26 cellular contexts compared by ENCODE assay signal in the genomic region with DNA sequence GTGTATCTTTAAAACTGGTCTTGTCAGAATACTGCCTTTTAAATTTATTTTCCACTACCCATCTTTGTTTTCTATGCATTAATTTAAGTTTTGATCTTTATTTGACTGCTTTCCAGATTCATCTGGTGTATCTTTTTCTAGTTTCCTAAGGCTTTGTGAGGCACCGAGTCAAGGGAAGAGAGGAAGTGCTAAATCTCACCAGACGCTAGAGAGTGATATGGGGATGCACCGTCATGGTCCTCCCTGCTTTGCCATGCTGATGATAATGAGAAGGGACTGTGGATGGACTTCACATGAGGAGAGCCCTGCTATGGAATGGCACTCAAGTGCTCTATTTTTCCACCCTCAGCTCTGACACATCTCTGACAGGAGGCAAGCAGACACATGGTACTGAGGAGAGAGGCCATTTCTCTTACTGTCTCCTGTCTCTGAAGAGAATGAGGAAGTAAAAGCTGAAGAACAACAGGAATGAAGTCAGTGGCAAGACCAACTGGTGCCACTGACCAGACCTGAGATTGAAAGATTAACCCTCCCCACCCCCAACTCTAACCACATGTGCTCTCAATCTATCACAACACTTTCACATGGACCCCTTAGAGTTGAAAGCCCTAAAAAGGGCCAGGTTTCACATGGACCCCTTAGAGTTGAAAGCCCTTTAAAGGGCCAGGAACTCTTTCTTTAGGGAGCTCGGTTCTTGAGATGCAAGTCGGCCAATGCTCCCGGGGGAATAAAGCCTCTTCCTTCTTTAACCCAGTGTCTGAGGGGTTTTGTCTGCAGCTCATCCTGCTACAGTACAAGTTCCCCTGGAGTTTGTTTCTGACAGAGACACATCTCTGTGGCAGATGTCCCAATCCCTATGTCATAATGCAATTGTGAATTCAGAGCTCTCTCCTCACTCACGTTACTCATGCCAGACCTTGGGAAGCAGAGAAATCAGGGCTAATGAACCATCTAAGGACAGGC. TPM values are rescaled to one million over a fixed set of nuclear protein-coding genes. Genes with fewer than 3 reads are reported as not detected.
DNase-seq lines count a peak whose midpoint lies in the region; ATAC-seq and TF ChIP-seq lines count a peak whose summit lies in the region.
"Had no signal": no experiment of that assay in that cellular context is flagged by ENCODE, and none has a peak within 500 bp of the region (broad histone marks: within the 10 kb centered on the region; RNA-seq: fewer than 3 reads in every experiment).

A gene (plus strand): TSS at position 913 of the 963 bp plus-strand sequence. CDS start 52 bp downstream, outside the sequence.

- H3K4me1 Mint-ChIP-seq in memory B cell = peaks cover 14% of the 10 kb centered on the region
- H3K4me1 Mint-ChIP-seq: activated CD4-positive, alpha-beta T cell treated with anti-CD3 and anti-CD28 coated beads, Interleukin-2, amount 10 ng/mL, durations not matched to agents 24 days and 14 days; activated T-helper 17 cell treated with anti-CD3 and anti-CD28 coated beads, Interleukin-2, amount 50 U/mL, for 72 hours had no signal

- no peaks in the 10 kb centered on the region for H3K27me3 Mint-ChIP-seq in memory B cell

- no peaks in the 10 kb centered on the region for H4K20me1 ChIP-seq in OCI-LY3 (ENCODE audit: insufficient read depth, low read length)

- H3K4me1 ChIP-seq in OCI-LY3 (ENCODE audit: low read length) (peaks cover 12% of the 10 kb centered on the region), esophagus squamous epithelium (no peaks in the 10 kb centered on the region), right lobe of liver (no peaks in the 10 kb centered on the region)
- H3K4me1 ChIP-seq: Peyer's patch, tibial artery had no signal

- peak within 1 kb of the TSS; percentile 59 for H3K4me2 ChIP-seq in OCI-LY3 (ENCODE audit: low read length)

- no peak within 1 kb of the TSS for H3K9ac ChIP-seq in OCI-LY3 (ENCODE audit: low read length)

- WGBS in esophagus squamous epithelium, 2 donors = 70 to 77% methylated on average over 6 of the region's 7 CpGs
- WGBS in right lobe of liver (ENCODE audit: insufficient coverage, low coverage, low lambda C conversion rate, missing lambda C conversion rate) = 31% methylated on average over 4 of the region's 7 CpGs

- DNase-seq in GM10266 (ENCODE audit: extremely low spot score) (peak; percentile 23), GM20000 (ENCODE audit: low spot score) (peak; percentile 41), memory B cell (ENCODE audit: low spot score in 2 of 2) (no peak), esophagus squamous epithelium (lab: John Stamatoyannopoulos, UW) (no peak), right lobe of liver (no peak)
- DNase-seq: activated CD4-positive, alpha-beta T cell treated with anti-CD3 and anti-CD28 coated beads, Interleukin-2, amount 10 ng/mL, durations not matched to agents 24 days and 14 days; activated naive CD8-positive, alpha-beta T cell treated with anti-CD3 and anti-CD28 coated beads for 36 hours; cerebellar nuclear complex; COR-L47; DND-41; kidney; NCI-H1436; NCI-H69; Peyer's patch; stimulated activated naive CD8-positive, alpha-beta T cell treated with anti-CD3 and anti-CD28 coated beads, Interleukin-15, Interleukin-2, amounts not matched to agents 100 U/mL and 50 U/mL, for 24 hours; tibial artery had no signal

- no peak for TF ChIP-seq POLR2A in esophagus squamous epithelium (IDR thresholded peaks at IDR 0.05)
- no peak for TF ChIP-seq POLR2A in right lobe of liver (IDR thresholded peaks at IDR 0.05)

- no peak within 1 kb of the TSS for H3K27ac ChIP-seq in OCI-LY3 (ENCODE audit: low read length)
- H3K27ac ChIP-seq in esophagus squamous epithelium = no peak within 1 kb of the TSS
- H3K27ac ChIP-seq in right lobe of liver = no peak within 1 kb of the TSS
- H3K27ac ChIP-seq: neutrophil, Peyer's patch, skin epidermis, tibial artery had no signal

- H3K4me3 Mint-ChIP-seq in memory B cell = no peak within 1 kb of the TSS
- H3K4me3 Mint-ChIP-seq: activated CD4-positive, alpha-beta T cell treated with anti-CD3 and anti-CD28 coated beads, Interleukin-2, amount 10 ng/mL, durations not matched to agents 24 days and 14 days; activated naive CD8-positive, alpha-beta T cell treated with anti-CD3 and anti-CD28 coated beads for 36 hours; activated T-helper 17 cell treated with anti-CD3 and anti-CD28 coated beads, Interleukin-2, amount 50 U/mL, for 72 hours had no signal

- TF ChIP-seq CTCF in GM10266 (IDR thresholded peaks at IDR 0.05; ENCODE audit: control insufficient read depth, insufficient read depth, low read depth, missing control alignments) = no peak
- TF ChIP-seq CTCF in GM20000 (IDR thresholded peaks at IDR 0.05; ENCODE audit: extremely low read depth, missing control alignments) = no peak
- TF ChIP-seq CTCF in OCI-LY3 (IDR thresholded peaks at IDR 0.05; ENCODE audit: low read depth, low read length) = no peak
- no peak for TF ChIP-seq CTCF in esophagus squamous epithelium (IDR thresholded peaks at IDR 0.05)
- TF ChIP-seq CTCF in right lobe of liver (IDR thresholded peaks at IDR 0.05) = no peak

- peaks cover 4% of the 10 kb centered on the region; the same call in 1 of the 2 replicates for H3K27me3 ChIP-seq in OCI-LY3 (ENCODE audit: low read depth, low read length)
- peaks cover 0 to 14% (median 0%) of the 10 kb centered on the region in 4 donors for H3K27me3 ChIP-seq in esophagus squamous epithelium
- no peaks in the 10 kb centered on the region for H3K27me3 ChIP-seq in right lobe of liver
- H3K27me3 ChIP-seq: Peyer's patch had no signal

- ATAC-seq in memory B cell (ENCODE audit: low read depth) (peak; percentile 43), right lobe of liver (no peak), GM18873 (IDR thresholded peaks at IDR 0.05; ENCODE audit: low FRiP score, unreplicated experiment) (no peak)
- ATAC-seq: activated T-helper 17 cell treated with anti-CD3 and anti-CD28 coated beads, Interleukin-2, amount 50 U/mL, for 72 hours; HCT116; stimulated activated naive CD8-positive, alpha-beta T cell treated with anti-CD3 and anti-CD28 coated beads, Interleukin-15, Interleukin-2, amounts not matched to agents 100 U/mL and 50 U/mL, for 24 hours had no signal

- no peaks in the 10 kb centered on the region for H3K36me3 Mint-ChIP-seq in memory B cell
- H3K36me3 Mint-ChIP-seq: activated naive CD8-positive, alpha-beta T cell treated with anti-CD3 and anti-CD28 coated beads for 36 hours had no signal

- H3K4me3 ChIP-seq in OCI-LY3 (ENCODE audit: low read length) (peak within 1 kb of the TSS; percentile 20), esophagus squamous epithelium (no peak within 1 kb of the TSS), right lobe of liver (no peak within 1 kb of the TSS)
- H3K4me3 ChIP-seq: lung, Peyer's patch, skin epidermis, tibial artery had no signal

- H3K36me3 ChIP-seq in OCI-LY3 (replicated peaks; ENCODE audit: low read depth, low read length) (no peaks in the 10 kb centered on the region), esophagus squamous epithelium (no peaks in the 10 kb centered on the region), right lobe of liver (no peaks in the 10 kb centered on the region)
- H3K36me3 ChIP-seq: neutrophil, Peyer's patch, tibial artery had no signal

- intact Hi-C loops in esophagus squamous epithelium (cut with DNase I) (no loop called here), right lobe of liver (cut with DNase I) (no loop called here)

- H3K9me3 Mint-ChIP-seq in memory B cell = no peaks in the 10 kb centered on the region
- H3K9me3 Mint-ChIP-seq: activated CD4-positive, alpha-beta T cell treated with anti-CD3 and anti-CD28 coated beads, Interleukin-2, amount 10 ng/mL, durations not matched to agents 24 days and 14 days; activated naive CD8-positive, alpha-beta T cell treated with anti-CD3 and anti-CD28 coated beads for 36 hours; activated T-helper 17 cell treated with anti-CD3 and anti-CD28 coated beads, Interleukin-2, amount 50 U/mL, for 72 hours had no signal

- peak within 1 kb of the TSS; percentile 15 for H3K27ac Mint-ChIP-seq in memory B cell
- H3K27ac Mint-ChIP-seq: activated CD4-positive, alpha-beta T cell treated with anti-CD3 and anti-CD28 coated beads, Interleukin-2, amount 10 ng/mL, durations not matched to agents 24 days and 14 days; activated naive CD8-positive, alpha-beta T cell treated with anti-CD3 and anti-CD28 coated beads for 36 hours; activated T-helper 17 cell treated with anti-CD3 and anti-CD28 coated beads, Interleukin-2, amount 50 U/mL, for 72 hours had no signal

- no peaks in the 10 kb centered on the region for H3K79me2 ChIP-seq in OCI-LY3 (ENCODE audit: low read length)

- H2AFZ ChIP-seq in OCI-LY3 (ENCODE audit: low read depth, low read length) = peak within 1 kb of the TSS; percentile 76

- H3K9me3 ChIP-seq in OCI-LY3 (ENCODE audit: insufficient read depth, low read length) = no peaks in the 10 kb centered on the region
- no peaks in the 10 kb centered on the region for H3K9me3 ChIP-seq in esophagus squamous epithelium
- H3K9me3 ChIP-seq in right lobe of liver = no peaks in the 10 kb centered on the region
- H3K9me3 ChIP-seq: neutrophil, Peyer's patch, tibial artery had no signal

RNA-seq across cellular contexts. Expression of the gene that starts here (rescaled TPM):
- total RNA-seq in esophagus squamous epithelium (not detected), right lobe of liver (not detected)
- total RNA-seq: activated CD4-positive, alpha-beta T cell treated with anti-CD3 and anti-CD28 coated beads, Interleukin-2, amount 10 ng/mL, durations not matched to agents 24 days and 14 days; activated naive CD8-positive, alpha-beta T cell treated with anti-CD3 and anti-CD28 coated beads for 36 hours; activated T-helper 17 cell treated with anti-CD3 and anti-CD28 coated beads, Interleukin-2, amount 50 U/mL, for 72 hours; epithelial cell of proximal tubule; frontal cortex; kidney; lung; Peyer's patch; pulmonary artery endothelial cell had no signal

Comparison
In these comparisons a context has a peak if more than half of its experiments do, and no peak if none do; other contexts are left out.
1. DNase-seq: peak in GM10266 (single experiment) and GM20000 (single experiment); none in memory B cell (0 of 2), esophagus squamous epithelium (single experiment) and right lobe of liver (0 of 3).